1 cellular context compared by ENCODE assay signal in genomic region chr10:45294681-45295080, GRCh38.
TF ChIP-seq lines count a peak whose summit lies in the region.

No MANE protein-coding gene starts in this region.

TF ChIP-seq in K562, 482 proteins besides CTCF, POLR2A, EP300 and RAD21:
- TF ChIP-seq MEIS2 (IDR thresholded peaks at IDR 0.05; ENCODE audit: partially characterized antibody) (peak; percentile 6), HMGXB4 (CRISPR knock-in tag; IDR thresholded peaks at IDR 0.05) (no peak), KLF16 (IDR thresholded peaks at IDR 0.05) (no peak)
